In genomic region chr6:79671605-79672266, GRCh38 we compare ENCODE assay signal across 9 cellular contexts. TPM values are rescaled to one million over a fixed set of nuclear protein-coding genes. Genes with fewer than 3 reads are reported as not detected.
DNase-seq lines count a peak whose midpoint lies in the region; ATAC-seq and TF ChIP-seq lines count a peak whose summit lies in the region.
"Had no signal": no experiment of that assay in that cellular context is flagged by ENCODE, and none has a peak within 500 bp of the region (broad histone marks: within the 10 kb centered on the region; RNA-seq: fewer than 3 reads in every experiment).

No MANE protein-coding gene starts in this region.

- peaks cover 7% of the 10 kb centered on the region for H3K4me1 ChIP-seq in CD4-positive, CD25-positive, alpha-beta regulatory T cell (ENCODE audit: control insufficient read depth, insufficient read depth, low read length, poor library complexity, severe bottlenecking)
- H3K4me1 ChIP-seq in spleen, result peaks cover 0 to 16% (median 9%) of the 10 kb centered on the region in 6 donors

- H3K9me3 ChIP-seq in CD4-positive, CD25-positive, alpha-beta regulatory T cell (ENCODE audit: control insufficient read depth in 2 of 2, low read length in 2 of 2), result no peaks in the 10 kb centered on the region
- peaks cover 0 to 6% (median 0%) of the 10 kb centered on the region in 8 donors for H3K9me3 ChIP-seq in spleen
- H3K9me3 ChIP-seq: thoracic aorta had no signal

- H3K4me3 ChIP-seq in CD4-positive, CD25-positive, alpha-beta regulatory T cell (ENCODE audit: low read depth, low read length), result no peak overlapping the region
- no peak overlapping the region for H3K4me3 ChIP-seq in fibroblast of pulmonary artery (replicated peaks; ENCODE audit: low read depth, low read length)
- no peak overlapping the region for H3K4me3 ChIP-seq in spleen
- H3K4me3 ChIP-seq: thoracic aorta had no signal

- peak; percentile 73 to 82 for ATAC-seq in CD4-positive, CD25-positive, alpha-beta regulatory T cell (ENCODE audit: low read depth in 2 of 2)
- no peak for ATAC-seq in GM19463 (IDR thresholded peaks at IDR 0.05; ENCODE audit: unreplicated experiment)

- DNase-seq in CD4-positive, CD25-positive, alpha-beta regulatory T cell, result peak in 2 of 3 donors; percentile 24 to 73
- DNase-seq in NCI-H2107 treated with DMSO at 0.1 percent for 48 hours (lab: John Stamatoyannopoulos, UW; ENCODE audit: unreplicated experiment), result peak; percentile 58
- DNase-seq in activated T-cell treated with anti-CD3 and anti-CD28 coated beads, Interleukin-2, amount 50 U/mL, for 1 hour, result peak; percentile 53
- peak; percentile 31 for DNase-seq in fibroblast of pulmonary artery (ENCODE audit: low read depth)
- DNase-seq in spleen, result peak; percentile 74
- no peak for DNase-seq in superior temporal gyrus (ENCODE audit: extremely low spot score)
- no peak for DNase-seq in occipital lobe (lab: John Stamatoyannopoulos, UW)

- intact Hi-C loops in spleen (cut with DNase I; ENCODE audit: low total_unique reads), result no loop called here

- no peaks in the 10 kb centered on the region for H3K36me3 Mint-ChIP-seq in CD4-positive, CD25-positive, alpha-beta regulatory T cell

- no peak for TF ChIP-seq POLR2A in spleen (IDR thresholded peaks at IDR 0.05)

- peaks cover 4% of the 10 kb centered on the region for H3K27me3 Mint-ChIP-seq in CD4-positive, CD25-positive, alpha-beta regulatory T cell

- H3K27ac Mint-ChIP-seq in CD4-positive, CD25-positive, alpha-beta regulatory T cell, result peak overlapping the region; percentile 16 to 65 (median 37)

- TF ChIP-seq CTCF in fibroblast of pulmonary artery (IDR thresholded peaks at IDR 0.05; ENCODE audit: low read length, missing control alignments) (no peak), spleen (IDR thresholded peaks at IDR 0.05 in 8 of 11, conservative IDR thresholded peaks at IDR 0.05 in 3 of 11) (no peak)

- H3K4me1 Mint-ChIP-seq in CD4-positive, CD25-positive, alpha-beta regulatory T cell, result peaks cover 0 to 21% (median 5%) of the 10 kb centered on the region in 4 donors

- H3K9me3 Mint-ChIP-seq in CD4-positive, CD25-positive, alpha-beta regulatory T cell, result peaks cover 0 to 2% (median 0%) of the 10 kb centered on the region in 7 donors

- peak overlapping the region in 1 of 4 donors; percentile 23 for H3K4me3 Mint-ChIP-seq in CD4-positive, CD25-positive, alpha-beta regulatory T cell

- H3K36me3 ChIP-seq in CD4-positive, CD25-positive, alpha-beta regulatory T cell (ENCODE audit: control insufficient read depth, insufficient read depth, low read length), result no peaks in the 10 kb centered on the region
- H3K36me3 ChIP-seq in spleen, result no peaks in the 10 kb centered on the region
- H3K36me3 ChIP-seq: thoracic aorta had no signal

- WGBS in spleen, 5 donors, result 23 to 34% (median 27%) methylated on average over 4 of the region's 4 CpGs

- no peaks in the 10 kb centered on the region for H3K27me3 ChIP-seq in CD4-positive, CD25-positive, alpha-beta regulatory T cell (ENCODE audit: control insufficient read depth, insufficient read depth, low read length)
- no peaks in the 10 kb centered on the region for H3K27me3 ChIP-seq in spleen (replicated peaks in 1 of 7)

- no peak overlapping the region for H3K27ac ChIP-seq in CD4-positive, CD25-positive, alpha-beta regulatory T cell (ENCODE audit: insufficient read depth, low read length, poor library complexity, severe bottlenecking)
- peak overlapping the region in 5 of 8 donors; percentile 4 to 22 (median 21) for H3K27ac ChIP-seq in spleen
- H3K27ac ChIP-seq: thoracic aorta had no signal

RNA-seq across cellular contexts. Expression of gene SH3BGRL2, which starts 40.6 kb away (rescaled TPM):
- total RNA-seq in CD4-positive, CD25-positive, alpha-beta regulatory T cell, result 4.7 TPM
- polyA plus RNA-seq in CD4-positive, CD25-positive, alpha-beta regulatory T cell, result under 1 TPM in 2 of 4 donors, not detected in 2; 0.28 to 0.83 TPM
- total RNA-seq in spleen, result 10 to 100 TPM in 5 of 7 donors, 1 to 10 TPM in 2; 9.4 to 24.6 (median 12.8) TPM
- polyA plus RNA-seq in spleen, result 1 to 10 TPM; 1.8 to 3.8 (median 2.2) TPM
- total RNA-seq in occipital lobe, result 21.2 TPM

Comparison
In these comparisons a context has a peak if more than half of its experiments do, and no peak if none do; other contexts are left out.
1. DNase-seq: peak in CD4-positive, CD25-positive, alpha-beta regulatory T cell (2 of 3), NCI-H2107 treated with DMSO at 0.1 percent for 48 hours (single experiment), activated T-cell treated with anti-CD3 and anti-CD28 coated beads, Interleukin-2, amount 50 U/mL, for 1 hour (single experiment), fibroblast of pulmonary artery (single experiment) and spleen (single experiment); none in superior temporal gyrus (single experiment) and occipital lobe (single experiment).